11 cellular contexts compared by ENCODE assay signal in genomic region chr2:218219934-218220333, GRCh38. TPM values are rescaled to one million over a fixed set of nuclear protein-coding genes. Genes with fewer than 3 reads are reported as not detected.
DNase-seq lines count a peak whose midpoint lies in the region; ATAC-seq, FAIRE-seq and TF ChIP-seq lines count a peak whose summit lies in the region.
"Had no signal": no experiment of that assay in that cellular context is flagged by ENCODE, and none has a peak within 500 bp of the region (broad histone marks: within the 10 kb centered on the region; RNA-seq: fewer than 3 reads in every experiment).

No MANE protein-coding gene starts in this region.

- peak overlapping the region; percentile 68 for H3K4me2 ChIP-seq in HepG2 (ENCODE audit: low read depth, low read length)

- H2AFZ ChIP-seq in HepG2 (ENCODE audit: low read length), result no peak overlapping the region

- H3K9me3 Mint-ChIP-seq in activated naive CD8-positive, alpha-beta T cell treated with anti-CD3 and anti-CD28 coated beads, Interleukin-2, amount 10 ng/mL, durations not matched to agents 7 days and 5 days, result no peaks in the 10 kb centered on the region

- DNase-seq in HepG2 (ENCODE audit: low spot score) (no peak), right lobe of liver (no peak), vagina (ENCODE audit: extremely low spot score in 2 of 2) (no peak), NCI-H82 treated with DMSO at 0.1 percent for 48 hours (lab: John Stamatoyannopoulos, UW; ENCODE audit: unreplicated experiment) (no peak), DMS153 (lab: John Stamatoyannopoulos, UW) (no peak)
- no peak for DNase-seq in activated naive CD8-positive, alpha-beta T cell treated with anti-CD3 and anti-CD28 coated beads, Interleukin-2, amount 10 ng/mL, durations not matched to agents 7 days and 5 days
- DNase-seq: left colon, SJCRH30 had no signal

- CTCF ChIA-PET in HepG2 (lab: Yijun Ruan, JAX; ENCODE audit: low intra/inter-chr PET ratio, low total read pairs), result no interaction called here

- no peaks in the 10 kb centered on the region for H3K27me3 Mint-ChIP-seq in activated naive CD8-positive, alpha-beta T cell treated with anti-CD3 and anti-CD28 coated beads, Interleukin-2, amount 10 ng/mL, durations not matched to agents 7 days and 5 days

- H3K36me3 ChIP-seq in HepG2 (replicated peaks in 1 of 2; ENCODE audit: control insufficient read depth in 1 of 2, insufficient read depth in 2 of 2, low read length in 2 of 2) (peaks cover 2 to 42% of the 10 kb centered on the region in 2 experiments; a peak in 4 of 5 replicates), right lobe of liver (peaks cover 0 to 11% (median 0%) of the 10 kb centered on the region in 4 donors), mesodermal cell (ENCODE audit: control insufficient read depth, insufficient read depth, low read length) (peaks cover 53% of the 10 kb centered on the region), vagina (peaks cover 0 to 6% of the 10 kb centered on the region in 2 donors)

- H4K20me1 ChIP-seq in HepG2 (ENCODE audit: insufficient read depth, low read length), result peaks cover 12% of the 10 kb centered on the region; the same call in 1 of the 2 replicates

- H3K9ac ChIP-seq in HepG2 (ENCODE audit: insufficient read depth, low read depth, low read length), result no peak overlapping the region

- no peak overlapping the region for H3K4me3 ChIP-seq in HepG2 (replicated peaks in 1 of 3; ENCODE audit: insufficient read depth in 1 of 3, low read depth in 2 of 3, low read length in 3 of 3)
- H3K4me3 ChIP-seq in right lobe of liver, result no peak overlapping the region
- H3K4me3 ChIP-seq in mesodermal cell (ENCODE audit: extremely low read depth, insufficient read depth, low read length, poor library complexity, severe bottlenecking), result peak overlapping the region; percentile 100
- H3K4me3 ChIP-seq in vagina, result peak overlapping the region in 1 of 2 donors; percentile 97
- H3K4me3 ChIP-seq: SJCRH30 had no signal

- peaks cover 57% of the 10 kb centered on the region for H3K4me1 Mint-ChIP-seq in activated naive CD8-positive, alpha-beta T cell treated with anti-CD3 and anti-CD28 coated beads, Interleukin-2, amount 10 ng/mL, durations not matched to agents 7 days and 5 days

- H3K4me1 ChIP-seq in HepG2 (ENCODE audit: insufficient read depth, low read length), result peaks cover 51% of the 10 kb centered on the region
- H3K4me1 ChIP-seq in right lobe of liver, result peaks cover 0 to 33% (median 7%) of the 10 kb centered on the region in 4 donors
- peaks cover 15% of the 10 kb centered on the region for H3K4me1 ChIP-seq in mesodermal cell (ENCODE audit: control insufficient read depth, insufficient read depth, low read length, poor library complexity, severe bottlenecking)
- H3K4me1 ChIP-seq in vagina, result peaks cover 79% of the 10 kb centered on the region
- H3K4me1 ChIP-seq: SJCRH30 had no signal

- no peak for TF ChIP-seq POLR2A in HepG2 (IDR thresholded peaks at IDR 0.05; ENCODE audit: insufficient read depth in 1 of 2, low read depth in 2 of 2, low read length in 2 of 2)
- TF ChIP-seq POLR2A in right lobe of liver (IDR thresholded peaks at IDR 0.05), result no peak
- no peak for TF ChIP-seq POLR2A in vagina (IDR thresholded peaks at IDR 0.05)

- H3K27ac ChIP-seq in HepG2 (ENCODE audit: extremely low read length, insufficient read depth, low read length), result no peak overlapping the region
- no peak overlapping the region for H3K27ac ChIP-seq in right lobe of liver
- H3K27ac ChIP-seq in mesodermal cell (ENCODE audit: low read depth, low read length, severe bottlenecking), result no peak overlapping the region
- peak overlapping the region; percentile 92 for H3K27ac ChIP-seq in vagina
- H3K27ac ChIP-seq: SJCRH30 had no signal

- intact Hi-C loops in HepG2 (cut with micrococcal nuclease; ENCODE audit: unreplicated experiment), result loop anchor here (5.0 kb wide), 1 partner anchor 52 kb away; the partner anchor contains the start of genes AAMP and PNKD
- intact Hi-C loops in right lobe of liver (cut with DNase I), result no loop called here
- intact Hi-C loops in vagina (cut with DNase I), result loop anchor here (5.0 kb wide), 1 partner anchor 52 kb away; the partner anchor contains the start of genes AAMP and PNKD

- no peak for TF ChIP-seq RAD21 in HepG2 (CRISPR knock-in tag; IDR thresholded peaks at IDR 0.05)

- no TSS peak for BruUV-seq in HepG2 (replicated peaks; lab: Mats Ljungman, UMichigan)

- H3K27ac Mint-ChIP-seq in activated naive CD8-positive, alpha-beta T cell treated with anti-CD3 and anti-CD28 coated beads, Interleukin-2, amount 10 ng/mL, durations not matched to agents 7 days and 5 days, result peak overlapping the region; percentile 91

- H3K36me3 Mint-ChIP-seq in activated naive CD8-positive, alpha-beta T cell treated with anti-CD3 and anti-CD28 coated beads, Interleukin-2, amount 10 ng/mL, durations not matched to agents 7 days and 5 days, result peaks cover 45% of the 10 kb centered on the region

- TF ChIP-seq CTCF in HepG2 (CRISPR knock-in tag; IDR thresholded peaks at IDR 0.05), result no peak
- TF ChIP-seq CTCF in right lobe of liver (IDR thresholded peaks at IDR 0.05), result no peak
- TF ChIP-seq CTCF in vagina (IDR thresholded peaks at IDR 0.05), result no peak

- no peak for FAIRE-seq in HepG2 (lab: Jason Lieb, UNC)

- in situ Hi-C loops in HepG2 (cut with HindIII; ENCODE audit: extremely low pct_ligation_motif_present, low pct_unique_long_range_greater_than_20kb), result no loop called here

- no peak for ATAC-seq in HepG2
- ATAC-seq in right lobe of liver, result no peak
- no peak for ATAC-seq in activated naive CD8-positive, alpha-beta T cell treated with anti-CD3 and anti-CD28 coated beads, Interleukin-2, amount 10 ng/mL, durations not matched to agents 7 days and 5 days (ENCODE audit: low read depth)
- no peak for ATAC-seq in HG02840 (IDR thresholded peaks at IDR 0.05; ENCODE audit: low FRiP score, unreplicated experiment)
- ATAC-seq: left colon had no signal

- peaks cover 75% of the 10 kb centered on the region for H3K79me2 ChIP-seq in HepG2 (ENCODE audit: insufficient read depth, low read length)

- WGBS in HepG2 (ENCODE audit: low lambda C conversion rate), result 97% methylated on average over 2 of the region's 2 CpGs
- WGBS in right lobe of liver (ENCODE audit: insufficient coverage, low coverage, low lambda C conversion rate, missing lambda C conversion rate), result 63% methylated on average over 2 of the region's 2 CpGs
- 60% methylated on average over 1 of the region's 2 CpGs; no CpG with 5 or more reads in 1 of the 2 experiments for WGBS in mesodermal cell (ENCODE audit: insufficient coverage in 2 of 2), 2 experiments

- H3K9me3 ChIP-seq in HepG2 (ENCODE audit: low read length), result no peaks in the 10 kb centered on the region
- no peaks in the 10 kb centered on the region for H3K9me3 ChIP-seq in right lobe of liver
- H3K9me3 ChIP-seq in mesodermal cell (ENCODE audit: control insufficient read depth, low read length), result no peaks in the 10 kb centered on the region
- H3K9me3 ChIP-seq in vagina, result no peaks in the 10 kb centered on the region
- H3K9me3 ChIP-seq: SJCRH30 had no signal

- H3K27me3 ChIP-seq in HepG2 (ENCODE audit: control insufficient read depth in 1 of 2, insufficient read depth in 2 of 2, low read length in 2 of 2) (no peaks in the 10 kb centered on the region; a peak in 1 of 5 replicates), right lobe of liver (no peaks in the 10 kb centered on the region), vagina (no peaks in the 10 kb centered on the region)
- H3K27me3 ChIP-seq: SJCRH30 had no signal

- POLR2A ChIA-PET in HepG2 (lab: Yijun Ruan, JAX), result no interaction called here
- POLR2A ChIA-PET in activated naive CD8-positive, alpha-beta T cell treated with anti-CD3 and anti-CD28 coated beads, Interleukin-2, amount 10 ng/mL, durations not matched to agents 7 days and 5 days (lab: Charles Lee), result interaction anchor here (1.1 to 7.3 kb wide), 5 partner anchors 10 to 50 kb away, joined by 3 to 91 read pairs (median 3); partner anchors contain the start of genes AAMP and PNKD

- TF ChIP-seq EP300 in HepG2 (IDR thresholded peaks at IDR 0.05; ENCODE audit: low read depth in 2 of 2, low read length in 2 of 2), result no peak
- TF ChIP-seq EP300 in HepG2 (CRISPR knock-in tag; IDR thresholded peaks at IDR 0.05; ENCODE audit: borderline replicate concordance), result no peak

- H3K4me3 Mint-ChIP-seq in activated naive CD8-positive, alpha-beta T cell treated with anti-CD3 and anti-CD28 coated beads, Interleukin-2, amount 10 ng/mL, durations not matched to agents 7 days and 5 days, result peak overlapping the region; percentile 88

RNA-seq across cellular contexts. Expression of gene ARPC2, which starts 2.9 kb away (rescaled TPM):
- total RNA-seq in HepG2 (2016; rRNA removed; fragmentation: Illumina TruSeq; extraction: Trizol), result 168 and 201 TPM in 2 replicates
- 312 and 330 TPM in 2 replicates for total RNA-seq in HepG2 (2016; cell fraction: cytosol; rRNA removed; fragmentation: Illumina TruSeq; extraction: Trizol; ENCODE audit: low read depth)
- 163 and 189 TPM in 2 replicates for total RNA-seq in HepG2 (2016; cell fraction: insoluble cytoplasmic fraction; rRNA removed; fragmentation: Illumina TruSeq; extraction: Trizol)
- total RNA-seq in HepG2 (2016; cell fraction: membrane; rRNA removed; fragmentation: Illumina TruSeq; extraction: Trizol), result 389 and 391 TPM in 2 replicates
- 103 and 109 TPM in 2 replicates for total RNA-seq in HepG2 (2016; cell fraction: nucleus; rRNA removed; fragmentation: Illumina TruSeq; extraction: Trizol)
- 257 and 303 TPM in 2 replicates for polyA plus RNA-seq in HepG2 (2011; rRNA removed)
- 184 and 199 TPM in 2 replicates for polyA plus RNA-seq in HepG2 (2011; cell fraction: cytosol; rRNA removed)
- polyA plus RNA-seq in HepG2 (2011; cell fraction: nucleus; rRNA removed), result 103 and 125 TPM in 2 replicates
- 165 and 176 TPM in 2 replicates for polyA plus RNA-seq in HepG2 (2012)
- polyA plus RNA-seq in HepG2 (2016; cell fraction: cytosol; fragmentation: Illumina TruSeq; extraction: Trizol; ENCODE audit: low read depth), result 614 and 653 TPM in 2 replicates
- 342 and 343 TPM in 2 replicates for polyA plus RNA-seq in HepG2 (2016; cell fraction: insoluble cytoplasmic fraction; fragmentation: Illumina TruSeq; extraction: Trizol; ENCODE audit: low read depth)
- 586 and 613 TPM in 2 replicates for polyA plus RNA-seq in HepG2 (2016; cell fraction: membrane; fragmentation: Illumina TruSeq; extraction: Trizol; ENCODE audit: low read depth)
- 218 and 223 TPM in 2 replicates for polyA plus RNA-seq in HepG2 (2016; cell fraction: nucleus; fragmentation: Illumina TruSeq; extraction: Trizol; ENCODE audit: insufficient read depth, low read depth)
- polyA minus RNA-seq in HepG2 (2011; rRNA and poly(A)+ RNA removed; ENCODE audit: low replicate concordance), result 153 and 196 TPM in 2 replicates
- 74.9 and 88.0 TPM in 2 replicates for polyA minus RNA-seq in HepG2 (2011; cell fraction: cytosol; rRNA and poly(A)+ RNA removed)
- 166 and 173 TPM in 2 replicates for polyA minus RNA-seq in HepG2 (2011; cell fraction: nucleus; rRNA and poly(A)+ RNA removed)
- 100 to 1,000 TPM in 1 of 6 experiments, 10 to 100 TPM in 5; 54.9 to 110 (median 78.1) TPM for total RNA-seq in right lobe of liver
- 100 to 1,000 TPM; 707 to 735 TPM for total RNA-seq in activated naive CD8-positive, alpha-beta T cell treated with anti-CD3 and anti-CD28 coated beads, Interleukin-2, amount 10 ng/mL, durations not matched to agents 7 days and 5 days
- polyA plus RNA-seq in mesodermal cell (2013, experiment 1 of 2), result 418 TPM
- 394 TPM for polyA plus RNA-seq in mesodermal cell (2013, experiment 2 of 2)
- total RNA-seq in vagina, result 284 TPM

RNA-seq across cellular contexts. Expression of gene GPBAR1, which starts 40.9 kb away (rescaled TPM):
- total RNA-seq in HepG2 (2016; rRNA removed; fragmentation: Illumina TruSeq; extraction: Trizol), result 0.09 TPM in 1 of 2 replicates, not detected in the other
- total RNA-seq in HepG2 (2016; cell fraction: cytosol; rRNA removed; fragmentation: Illumina TruSeq; extraction: Trizol; ENCODE audit: low read depth), result not detected in 2 replicates
- 0.15 TPM in 1 of 2 replicates, not detected in the other for total RNA-seq in HepG2 (2016; cell fraction: insoluble cytoplasmic fraction; rRNA removed; fragmentation: Illumina TruSeq; extraction: Trizol)
- total RNA-seq in HepG2 (2016; cell fraction: membrane; rRNA removed; fragmentation: Illumina TruSeq; extraction: Trizol), result 0.17 TPM in 1 of 2 replicates, not detected in the other
- 0.25 and 0.38 TPM in 2 replicates for total RNA-seq in HepG2 (2016; cell fraction: nucleus; rRNA removed; fragmentation: Illumina TruSeq; extraction: Trizol)
- polyA plus RNA-seq in HepG2 (2011; rRNA removed), result 0.05 and 0.09 TPM in 2 replicates
- polyA plus RNA-seq in HepG2 (2011; cell fraction: cytosol; rRNA removed), result 0.05 and 0.12 TPM in 2 replicates
- 0.45 and 0.68 TPM in 2 replicates for polyA plus RNA-seq in HepG2 (2011; cell fraction: nucleus; rRNA removed)
- polyA plus RNA-seq in HepG2 (2012), result 0.09 and 0.11 TPM in 2 replicates
- polyA plus RNA-seq in HepG2 (2016; cell fraction: cytosol; fragmentation: Illumina TruSeq; extraction: Trizol; ENCODE audit: low read depth), result 0.08 and 0.22 TPM in 2 replicates
- 0.16 TPM in 1 of 2 replicates, not detected in the other for polyA plus RNA-seq in HepG2 (2016; cell fraction: insoluble cytoplasmic fraction; fragmentation: Illumina TruSeq; extraction: Trizol; ENCODE audit: low read depth)
- 0.22 and 0.27 TPM in 2 replicates for polyA plus RNA-seq in HepG2 (2016; cell fraction: membrane; fragmentation: Illumina TruSeq; extraction: Trizol; ENCODE audit: low read depth)
- not detected in 2 replicates for polyA plus RNA-seq in HepG2 (2016; cell fraction: nucleus; fragmentation: Illumina TruSeq; extraction: Trizol; ENCODE audit: insufficient read depth, low read depth)
- polyA minus RNA-seq in HepG2 (2011; rRNA and poly(A)+ RNA removed; ENCODE audit: low replicate concordance), result 0.12 and 1.2 TPM in 2 replicates
- polyA minus RNA-seq in HepG2 (2011; cell fraction: cytosol; rRNA and poly(A)+ RNA removed), result not detected in 2 replicates
- 1.2 and 1.5 TPM in 2 replicates for polyA minus RNA-seq in HepG2 (2011; cell fraction: nucleus; rRNA and poly(A)+ RNA removed)
- 1 to 10 TPM in 2 of 6 experiments, under 1 TPM in 4; 0.56 to 3.2 (median 0.94) TPM for total RNA-seq in right lobe of liver
- total RNA-seq in activated naive CD8-positive, alpha-beta T cell treated with anti-CD3 and anti-CD28 coated beads, Interleukin-2, amount 10 ng/mL, durations not matched to agents 7 days and 5 days, result under 1 TPM; 0.71 to 0.72 TPM
- polyA plus RNA-seq in mesodermal cell (2013, experiment 1 of 2), result 4.7 TPM
- polyA plus RNA-seq in mesodermal cell (2013, experiment 2 of 2), result 6.3 TPM
- 8.1 TPM for total RNA-seq in vagina

RNA-seq across cellular contexts. Expression of gene AAMP, which starts 50.0 kb away (rescaled TPM):
- total RNA-seq in HepG2 (2016; rRNA removed; fragmentation: Illumina TruSeq; extraction: Trizol), result 186 and 241 TPM in 2 replicates
- 26.6 and 29.2 TPM in 2 replicates for total RNA-seq in HepG2 (2016; cell fraction: cytosol; rRNA removed; fragmentation: Illumina TruSeq; extraction: Trizol; ENCODE audit: low read depth)
- 202 and 247 TPM in 2 replicates for total RNA-seq in HepG2 (2016; cell fraction: insoluble cytoplasmic fraction; rRNA removed; fragmentation: Illumina TruSeq; extraction: Trizol)
- 56.8 and 59.3 TPM in 2 replicates for total RNA-seq in HepG2 (2016; cell fraction: membrane; rRNA removed; fragmentation: Illumina TruSeq; extraction: Trizol)
- 85.4 and 91.7 TPM in 2 replicates for total RNA-seq in HepG2 (2016; cell fraction: nucleus; rRNA removed; fragmentation: Illumina TruSeq; extraction: Trizol)
- 110 and 119 TPM in 2 replicates for polyA plus RNA-seq in HepG2 (2011; rRNA removed)
- polyA plus RNA-seq in HepG2 (2011; cell fraction: cytosol; rRNA removed), result 138 and 202 TPM in 2 replicates
- polyA plus RNA-seq in HepG2 (2011; cell fraction: nucleus; rRNA removed), result 161 and 181 TPM in 2 replicates
- polyA plus RNA-seq in HepG2 (2012), result 99.2 and 104 TPM in 2 replicates
- 13.9 and 16.0 TPM in 2 replicates for polyA plus RNA-seq in HepG2 (2016; cell fraction: cytosol; fragmentation: Illumina TruSeq; extraction: Trizol; ENCODE audit: low read depth)
- 224 and 231 TPM in 2 replicates for polyA plus RNA-seq in HepG2 (2016; cell fraction: insoluble cytoplasmic fraction; fragmentation: Illumina TruSeq; extraction: Trizol; ENCODE audit: low read depth)
- 30.9 and 33.2 TPM in 2 replicates for polyA plus RNA-seq in HepG2 (2016; cell fraction: membrane; fragmentation: Illumina TruSeq; extraction: Trizol; ENCODE audit: low read depth)
- polyA plus RNA-seq in HepG2 (2016; cell fraction: nucleus; fragmentation: Illumina TruSeq; extraction: Trizol; ENCODE audit: insufficient read depth, low read depth), result 127 and 131 TPM in 2 replicates
- 41.5 and 143 TPM in 2 replicates for polyA minus RNA-seq in HepG2 (2011; rRNA and poly(A)+ RNA removed; ENCODE audit: low replicate concordance)
- 58.2 and 63.3 TPM in 2 replicates for polyA minus RNA-seq in HepG2 (2011; cell fraction: cytosol; rRNA and poly(A)+ RNA removed)
- 39.9 and 43.6 TPM in 2 replicates for polyA minus RNA-seq in HepG2 (2011; cell fraction: nucleus; rRNA and poly(A)+ RNA removed)
- total RNA-seq in right lobe of liver, result 10 to 100 TPM; 40.0 to 99.5 (median 45.2) TPM
- 10 to 100 TPM; 45.2 to 51.7 TPM for total RNA-seq in activated naive CD8-positive, alpha-beta T cell treated with anti-CD3 and anti-CD28 coated beads, Interleukin-2, amount 10 ng/mL, durations not matched to agents 7 days and 5 days
- polyA plus RNA-seq in mesodermal cell (2013, experiment 1 of 2), result 69.8 TPM
- 59.2 TPM for polyA plus RNA-seq in mesodermal cell (2013, experiment 2 of 2)
- 106 TPM for total RNA-seq in vagina

RNA-seq across cellular contexts. Expression of gene PNKD, which starts 50.4 kb away (rescaled TPM):
- 50.0 and 55.9 TPM in 2 replicates for total RNA-seq in HepG2 (2016; rRNA removed; fragmentation: Illumina TruSeq; extraction: Trizol)
- 21.6 and 27.3 TPM in 2 replicates for total RNA-seq in HepG2 (2016; cell fraction: cytosol; rRNA removed; fragmentation: Illumina TruSeq; extraction: Trizol; ENCODE audit: low read depth)
- total RNA-seq in HepG2 (2016; cell fraction: insoluble cytoplasmic fraction; rRNA removed; fragmentation: Illumina TruSeq; extraction: Trizol), result 48.3 and 59.8 TPM in 2 replicates
- total RNA-seq in HepG2 (2016; cell fraction: membrane; rRNA removed; fragmentation: Illumina TruSeq; extraction: Trizol), result 30.6 and 30.7 TPM in 2 replicates
- 34.2 and 39.5 TPM in 2 replicates for total RNA-seq in HepG2 (2016; cell fraction: nucleus; rRNA removed; fragmentation: Illumina TruSeq; extraction: Trizol)
- polyA plus RNA-seq in HepG2 (2011; rRNA removed), result 78.0 and 80.4 TPM in 2 replicates
- 48.4 and 76.6 TPM in 2 replicates for polyA plus RNA-seq in HepG2 (2011; cell fraction: cytosol; rRNA removed)
- 76.3 and 77.5 TPM in 2 replicates for polyA plus RNA-seq in HepG2 (2011; cell fraction: nucleus; rRNA removed)
- 59.5 and 60.9 TPM in 2 replicates for polyA plus RNA-seq in HepG2 (2012)
- 24.9 and 29.3 TPM in 2 replicates for polyA plus RNA-seq in HepG2 (2016; cell fraction: cytosol; fragmentation: Illumina TruSeq; extraction: Trizol; ENCODE audit: low read depth)
- polyA plus RNA-seq in HepG2 (2016; cell fraction: insoluble cytoplasmic fraction; fragmentation: Illumina TruSeq; extraction: Trizol; ENCODE audit: low read depth), result 58.0 and 59.1 TPM in 2 replicates
- polyA plus RNA-seq in HepG2 (2016; cell fraction: membrane; fragmentation: Illumina TruSeq; extraction: Trizol; ENCODE audit: low read depth), result 31.6 and 35.4 TPM in 2 replicates
- polyA plus RNA-seq in HepG2 (2016; cell fraction: nucleus; fragmentation: Illumina TruSeq; extraction: Trizol; ENCODE audit: insufficient read depth, low read depth), result 73.5 and 80.9 TPM in 2 replicates
- polyA minus RNA-seq in HepG2 (2011; rRNA and poly(A)+ RNA removed; ENCODE audit: low replicate concordance), result 33.3 and 44.2 TPM in 2 replicates
- 15.5 and 20.7 TPM in 2 replicates for polyA minus RNA-seq in HepG2 (2011; cell fraction: cytosol; rRNA and poly(A)+ RNA removed)
- polyA minus RNA-seq in HepG2 (2011; cell fraction: nucleus; rRNA and poly(A)+ RNA removed), result 9.7 and 10.9 TPM in 2 replicates
- total RNA-seq in right lobe of liver, result 100 to 1,000 TPM in 4 of 6 experiments, 10 to 100 TPM in 2; 78.5 to 137 (median 115) TPM
- 10 to 100 TPM; 33.9 to 36.3 TPM for total RNA-seq in activated naive CD8-positive, alpha-beta T cell treated with anti-CD3 and anti-CD28 coated beads, Interleukin-2, amount 10 ng/mL, durations not matched to agents 7 days and 5 days
- 51.7 TPM for polyA plus RNA-seq in mesodermal cell (2013, experiment 1 of 2)
- 50.0 TPM for polyA plus RNA-seq in mesodermal cell (2013, experiment 2 of 2)
- 28.7 TPM for total RNA-seq in vagina

RNA-seq across cellular contexts. Expression of gene CXCR1, which starts 53.2 kb away (rescaled TPM):
- total RNA-seq in HepG2 (2016; rRNA removed; fragmentation: Illumina TruSeq; extraction: Trizol) (not detected in 2 replicates), right lobe of liver (1 to 10 TPM in 2 of 6 experiments, under 1 TPM in 4; 0.40 to 1.6 (median 0.74) TPM), vagina (0.49 TPM)
- total RNA-seq in HepG2 (2016; cell fraction: cytosol; rRNA removed; fragmentation: Illumina TruSeq; extraction: Trizol; ENCODE audit: low read depth), result not detected in 2 replicates
- total RNA-seq in HepG2 (2016; cell fraction: insoluble cytoplasmic fraction; rRNA removed; fragmentation: Illumina TruSeq; extraction: Trizol), result not detected in 2 replicates
- not detected in 2 replicates for total RNA-seq in HepG2 (2016; cell fraction: membrane; rRNA removed; fragmentation: Illumina TruSeq; extraction: Trizol)
- not detected in 2 replicates for total RNA-seq in HepG2 (2016; cell fraction: nucleus; rRNA removed; fragmentation: Illumina TruSeq; extraction: Trizol)
- polyA plus RNA-seq in HepG2 (2011; rRNA removed), result not detected in 2 replicates
- not detected in 2 replicates for polyA plus RNA-seq in HepG2 (2011; cell fraction: cytosol; rRNA removed)
- not detected in 2 replicates for polyA plus RNA-seq in HepG2 (2011; cell fraction: nucleus; rRNA removed)
- not detected in 2 replicates for polyA plus RNA-seq in HepG2 (2012)
- polyA plus RNA-seq in HepG2 (2016; cell fraction: cytosol; fragmentation: Illumina TruSeq; extraction: Trizol; ENCODE audit: low read depth), result not detected in 2 replicates
- not detected in 2 replicates for polyA plus RNA-seq in HepG2 (2016; cell fraction: insoluble cytoplasmic fraction; fragmentation: Illumina TruSeq; extraction: Trizol; ENCODE audit: low read depth)
- not detected in 2 replicates for polyA plus RNA-seq in HepG2 (2016; cell fraction: membrane; fragmentation: Illumina TruSeq; extraction: Trizol; ENCODE audit: low read depth)
- not detected in 2 replicates for polyA plus RNA-seq in HepG2 (2016; cell fraction: nucleus; fragmentation: Illumina TruSeq; extraction: Trizol; ENCODE audit: insufficient read depth, low read depth)
- polyA minus RNA-seq in HepG2 (2011; rRNA and poly(A)+ RNA removed; ENCODE audit: low replicate concordance), result not detected in 2 replicates
- not detected in 2 replicates for polyA minus RNA-seq in HepG2 (2011; cell fraction: cytosol; rRNA and poly(A)+ RNA removed)
- not detected in 2 replicates for polyA minus RNA-seq in HepG2 (2011; cell fraction: nucleus; rRNA and poly(A)+ RNA removed)
- total RNA-seq in activated naive CD8-positive, alpha-beta T cell treated with anti-CD3 and anti-CD28 coated beads, Interleukin-2, amount 10 ng/mL, durations not matched to agents 7 days and 5 days, result under 1 TPM; 0.14 to 0.19 TPM
- not detected for polyA plus RNA-seq in mesodermal cell (2013, experiment 1 of 2)
- polyA plus RNA-seq in mesodermal cell (2013, experiment 2 of 2), result not detected
- total RNA-seq: LHCN-M2, SJCRH30 had no signal

Comparison
In these comparisons a context has a peak if more than half of its experiments do, and no peak if none do; other contexts are left out.
1. intact Hi-C loops: an anchor here in HepG2 (5.0 kb wide) and vagina (5.0 kb wide); none called in right lobe of liver.